In genomic region chr3:13274874-13275332, GRCh38 we compare ENCODE assay signal across 26 cellular contexts.
"Had no signal": no experiment of that assay in that cellular context is flagged by ENCODE, and none has a peak within 500 bp of the region (broad histone marks: within the 10 kb centered on the region; RNA-seq: fewer than 3 reads in every experiment).

No MANE protein-coding gene starts in this region.

- H3K4me1 ChIP-seq: foreskin keratinocyte, upper lobe of right lung had no signal

- H3K27me3 ChIP-seq: heart left ventricle, upper lobe of right lung had no signal

- H3K36me3 ChIP-seq: esophagus muscularis mucosa, heart left ventricle, suprapubic skin, tibial artery, upper lobe of right lung had no signal

- H3K4me2 ChIP-seq: smooth muscle cell had no signal

- ATAC-seq: activated CD4-positive, CD25-positive, alpha-beta regulatory T cell treated with anti-CD3 and anti-CD28 coated beads, Interleukin-2, amount 50 U/mL, for 24 hours; activated naive CD4-positive, alpha-beta T cell treated with anti-CD3 and anti-CD28 coated beads, Interleukin-2, amount 50 U/mL, for 72 hours; foreskin keratinocyte; heart left ventricle; left lobe of liver; sciatic nerve; upper lobe of right lung had no signal

- H3K27ac ChIP-seq: esophagus muscularis mucosa, foreskin keratinocyte, heart left ventricle, suprapubic skin, tibial artery, upper lobe of right lung, VCaP had no signal

- H3K4me3 ChIP-seq: esophagus muscularis mucosa, heart left ventricle, lung, smooth muscle cell, suprapubic skin, tibial artery, upper lobe of right lung had no signal

- H3K9me3 ChIP-seq: suprapubic skin had no signal

- DNase-seq: activated CD4-positive, alpha-beta T cell treated with anti-CD3 and anti-CD28 coated beads for 48 hours; activated CD4-positive, alpha-beta T cell treated with anti-CD3 and anti-CD28 coated beads, Interleukin-2, amount 50 U/mL, for 48 hours; activated CD8-positive, alpha-beta memory T cell treated with anti-CD3 and anti-CD28 coated beads, Interleukin-2, amount 50 U/mL, for 4 hours; activated T-cell treated with anti-CD3 and anti-CD28 coated beads, Interleukin-2, amount 50 U/mL, for 1 hour; dermis blood vessel endothelial cell; effector CD4-positive, alpha-beta T cell; foreskin keratinocyte; heart left ventricle; kidney glomerular epithelial cell; mesendoderm; retina; stimulated activated CD4-positive, alpha-beta T cell treated with anti-CD3 and anti-CD28 coated beads, Interleukin-15, amount 100 ng/mL, for 24 hours; stimulated activated CD4-positive, alpha-beta T cell treated with anti-CD3 and anti-CD28 coated beads, Interleukin-2, amount 100 ng/mL, for 24 hours; stimulated activated naive CD4-positive, alpha-beta T cell; T-helper 9 cell had no signal
